25 cellular contexts compared by ENCODE assay signal in the genomic region with DNA sequence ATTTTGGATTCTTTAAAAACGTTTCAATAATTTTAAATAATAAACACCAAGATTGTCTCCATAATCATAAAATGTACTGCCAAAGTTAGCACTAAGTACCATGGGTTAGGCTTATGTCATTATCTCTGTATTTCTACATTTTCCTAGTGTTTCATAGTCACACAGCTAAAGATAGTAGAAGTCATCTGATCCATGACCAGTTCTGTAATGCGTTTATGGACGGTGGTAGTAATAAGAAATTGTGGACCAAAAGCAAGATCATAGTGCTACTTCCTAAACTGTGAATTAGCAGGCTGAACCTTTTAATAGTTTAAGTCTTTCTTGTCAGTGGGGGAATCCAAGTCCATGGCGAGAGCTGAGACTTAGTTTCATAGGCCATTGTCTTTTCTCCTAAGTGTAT.
A peak's percentile ranks its signal among the peaks of the same experiment; 100 is the strongest.
DNase-seq lines count a peak whose midpoint lies in the region; ATAC-seq, FAIRE-seq and TF ChIP-seq lines count a peak whose summit lies in the region.
"Had no signal": no experiment of that assay in that cellular context is flagged by ENCODE, and none has a peak within 500 bp of the region (broad histone marks: within the 10 kb centered on the region; RNA-seq: fewer than 3 reads in every experiment).

No MANE protein-coding gene starts in this region.

- intact Hi-C loops in ascending aorta (cut with DNase I) = loop anchor here (5.0 kb wide), 3 partner anchors 36 to 909 kb away; a partner anchor contains a TSS
- intact Hi-C loops in sigmoid colon (cut with DNase I) = loop anchor here (5.0 to 10.0 kb wide), 4 partner anchors 41 to 966 kb away; a partner anchor contains a TSS

- DNase-seq in GM12892 (ENCODE audit: insufficient read length) = no peak
- DNase-seq in ascending aorta (ENCODE audit: low spot score in 2 of 2) = no peak
- no peak for DNase-seq in foreskin keratinocyte
- no peak for DNase-seq in sigmoid colon
- DNase-seq in activated CD4-positive, CD25-positive, alpha-beta regulatory T cell (lab: John Stamatoyannopoulos, UW) = no peak
- no peak for DNase-seq in GM13976 (ENCODE audit: low spot score)
- no peak for DNase-seq in osteoblast (ENCODE audit: insufficient read length, low spot score, missing footprints)
- DNase-seq in SK-N-DZ (ENCODE audit: low spot score) = no peak
- DNase-seq: activated naive CD4-positive, alpha-beta T cell treated with anti-CD3 and anti-CD28 coated beads for 36 hours; amniotic stem cell; Caco-2; DMS79; GF-D8; GM23248; HFFc6; NCI-H146; NCI-H2171; NCI-H524 treated with DMSO at 0.1 percent for 48 hours; NK-92 treated with Interleukin-12 subunit alpha and Interleukin-12 subunit beta, amount 100 ng/mL, for 24 hours had no signal

- no peaks in the 10 kb centered on the region for H3K9me3 ChIP-seq in ascending aorta
- no peaks in the 10 kb centered on the region for H3K9me3 ChIP-seq in sigmoid colon
- H3K9me3 ChIP-seq in osteoblast (ENCODE audit: low read depth, low read length) = no peaks in the 10 kb centered on the region
- H3K9me3 ChIP-seq: BLaER1, Caco-2, suprapubic skin had no signal

- peak; percentile 5 for FAIRE-seq in GM12892 (lab: Jason Lieb, UNC)
- FAIRE-seq: HTR-8/SVneo had no signal

- in situ Hi-C loops in GM13976 (cut with MboI; ENCODE audit: low sequenced_read_pairs, unreplicated experiment) = loop anchor here (10.0 kb wide), 1 partner anchor 406 kb away; no protein-coding TSS in a partner anchor

- TF ChIP-seq CTCF in ascending aorta (IDR thresholded peaks at IDR 0.05) (no peak), foreskin keratinocyte (conservative IDR thresholded peaks at IDR 0.05) (no peak), sigmoid colon (IDR thresholded peaks at IDR 0.05) (no peak), GM13976 (IDR thresholded peaks at IDR 0.05; ENCODE audit: borderline replicate concordance, control extremely low read depth, extremely low read depth, insufficient read depth, missing control alignments) (no peak), osteoblast (IDR thresholded peaks at IDR 0.05; ENCODE audit: extremely low read depth, low read depth, low read length) (no peak)

- peak overlapping the region; percentile 73 to 83 for H3K27ac ChIP-seq in ascending aorta
- H3K27ac ChIP-seq in foreskin keratinocyte = peak overlapping the region; percentile 79
- H3K27ac ChIP-seq in sigmoid colon = peak overlapping the region; percentile 58 to 82 (median 76)
- no peak overlapping the region for H3K27ac ChIP-seq in osteoblast (ENCODE audit: low read depth, low read length)
- H3K27ac ChIP-seq: BLaER1, KMS-11, VCaP had no signal

- H3K4me1 ChIP-seq in ascending aorta (peaks cover 5 to 35% of the 10 kb centered on the region in 2 donors), foreskin keratinocyte (peaks cover 59% of the 10 kb centered on the region), sigmoid colon (peaks cover 0 to 88% (median 54%) of the 10 kb centered on the region in 4 donors), osteoblast (ENCODE audit: insufficient read depth, low read length) (peaks cover 26% of the 10 kb centered on the region)
- H3K4me1 ChIP-seq: BLaER1 had no signal

- no peaks in the 10 kb centered on the region for H3K27me3 ChIP-seq in ascending aorta
- H3K27me3 ChIP-seq in foreskin keratinocyte = no peaks in the 10 kb centered on the region
- no peaks in the 10 kb centered on the region for H3K27me3 ChIP-seq in sigmoid colon
- no peaks in the 10 kb centered on the region for H3K27me3 ChIP-seq in osteoblast (ENCODE audit: insufficient read depth, low read length)
- H3K27me3 ChIP-seq: BLaER1, hepatocyte, suprapubic skin had no signal

- no peak for ATAC-seq in foreskin keratinocyte

- no peak overlapping the region for H3K4me2 ChIP-seq in osteoblast (ENCODE audit: insufficient read depth, low read length)
- H3K4me2 ChIP-seq: BLaER1, hepatocyte, KMS-11 had no signal

- WGBS in sigmoid colon, 2 donors = 87 to 88% methylated on average over 4 of the region's 4 CpGs

- no peaks in the 10 kb centered on the region for H4K20me1 ChIP-seq in osteoblast (ENCODE audit: insufficient read depth, low read length)
- H4K20me1 ChIP-seq: BLaER1 had no signal

- no peaks in the 10 kb centered on the region for H3K79me2 ChIP-seq in osteoblast (ENCODE audit: insufficient read depth, low read length)
- H3K79me2 ChIP-seq: hepatocyte had no signal

- H3K36me3 ChIP-seq in ascending aorta (no peaks in the 10 kb centered on the region), sigmoid colon (no peaks in the 10 kb centered on the region), osteoblast (ENCODE audit: insufficient read depth, low read length) (no peaks in the 10 kb centered on the region)
- H3K36me3 ChIP-seq: BLaER1, suprapubic skin had no signal

- no peak overlapping the region for H3K4me3 ChIP-seq in ascending aorta
- H3K4me3 ChIP-seq in sigmoid colon = no peak overlapping the region
- H3K4me3 ChIP-seq in osteoblast (ENCODE audit: insufficient read depth, low read length) = no peak overlapping the region
- H3K4me3 ChIP-seq: BLaER1, GM23248, hepatocyte, suprapubic skin had no signal

- no peak overlapping the region for H2AFZ ChIP-seq in osteoblast (ENCODE audit: low read length)
- H2AFZ ChIP-seq: hepatocyte had no signal

- TF ChIP-seq POLR2A in GM12892 (IDR thresholded peaks at IDR 0.05; ENCODE audit: low read depth, low read length) = no peak
- no peak for TF ChIP-seq POLR2A in sigmoid colon (IDR thresholded peaks at IDR 0.05)

- TF ChIP-seq EP300 in sigmoid colon (IDR thresholded peaks at IDR 0.05) = no peak
